ENCODE assay signal across 1 cellular context in the genomic region with DNA sequence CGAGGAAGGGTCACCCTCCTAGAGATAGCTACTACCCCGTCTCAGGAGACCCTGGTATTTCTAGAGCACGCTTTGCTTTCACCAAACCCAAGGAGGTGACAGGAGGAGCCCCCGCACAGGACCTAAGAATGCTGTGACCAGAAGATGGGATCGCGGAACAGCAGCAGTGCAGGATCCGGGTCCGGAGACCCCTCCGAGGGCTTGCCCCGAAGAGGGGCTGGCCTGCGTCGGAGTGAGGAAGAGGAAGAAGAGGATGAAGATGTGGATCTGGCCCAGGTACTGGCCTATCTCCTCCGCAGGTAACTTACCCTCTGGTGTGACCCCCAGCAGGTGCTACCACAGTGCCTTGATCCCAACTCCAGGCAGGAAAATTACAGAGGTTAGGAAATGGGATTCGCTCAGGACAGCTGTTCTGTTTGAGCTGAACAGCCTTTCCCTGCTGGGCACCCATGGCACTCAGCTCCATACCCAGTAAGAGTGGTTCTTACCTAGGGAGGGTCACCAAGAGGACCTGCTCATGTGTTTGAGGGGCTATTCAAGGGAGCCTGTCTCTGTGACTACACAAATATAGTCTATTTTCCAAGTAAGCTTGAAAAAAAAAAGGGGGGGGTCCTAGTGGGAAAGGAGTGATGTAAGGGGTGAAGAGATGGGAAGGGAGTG.
A peak's percentile ranks its signal among the peaks of the same experiment; 100 is the strongest.
TF ChIP-seq lines count a peak whose summit lies in the region.

No MANE protein-coding gene starts in this region.

TF ChIP-seq in HepG2, 621 proteins besides CTCF, POLR2A, EP300 and RAD21 (continued from another document and continues in another):
- 0 out of 2 replicates have a peak, but pooled peaks have one; percentile 9 for TF ChIP-seq ZNF224 (CRISPR knock-in tag; IDR thresholded peaks at IDR 0.05)
- TF ChIP-seq SAFB2 (CRISPR knock-in tag; IDR thresholded peaks at IDR 0.05; ENCODE audit: borderline replicate concordance, low read depth) = no peak
- peak; percentile 34; the same call in 1 of the 2 replicates for TF ChIP-seq NCOA5 (CRISPR knock-in tag; IDR thresholded peaks at IDR 0.05)
- 0 out of 2 replicates have a peak, but pooled peaks have one; percentile 91 for TF ChIP-seq ZNF83 (CRISPR knock-in tag; IDR thresholded peaks at IDR 0.05; ENCODE audit: borderline replicate concordance)
- TF ChIP-seq ZSCAN31 (CRISPR knock-in tag; IDR thresholded peaks at IDR 0.05; ENCODE audit: low read depth) = no peak
- TF ChIP-seq, protein P1, sequence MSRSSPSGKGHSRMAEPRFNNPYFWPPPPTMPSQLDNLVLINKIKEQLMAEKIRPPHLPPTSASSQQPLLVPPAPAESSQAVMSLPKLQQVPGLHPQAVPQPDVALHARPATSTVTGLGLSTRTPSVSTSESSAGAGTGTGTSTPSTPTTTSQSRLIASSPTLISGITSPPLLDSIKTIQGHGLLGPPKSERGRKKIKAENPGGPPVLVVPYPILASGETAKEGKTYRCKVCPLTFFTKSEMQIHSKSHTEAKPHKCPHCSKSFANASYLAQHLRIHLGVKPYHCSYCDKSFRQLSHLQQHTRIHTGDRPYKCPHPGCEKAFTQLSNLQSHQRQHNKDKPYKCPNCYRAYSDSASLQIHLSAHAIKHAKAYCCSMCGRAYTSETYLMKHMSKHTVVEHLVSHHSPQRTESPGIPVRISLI (CRISPR knock-in tag; IDR thresholded peaks at IDR 0.05; ENCODE audit: borderline replicate concordance) = no peak
- TF ChIP-seq NFRKB (IDR thresholded peaks at IDR 0.05) = no peak
- 0 out of 2 replicates have a peak, but pooled peaks have one; percentile 24 for TF ChIP-seq ZNF143 (CRISPR knock-in tag; IDR thresholded peaks at IDR 0.05)
- peak; percentile 81 for TF ChIP-seq MEIS2 (CRISPR knock-in tag; IDR thresholded peaks at IDR 0.05)
- TF ChIP-seq ZNF550 (CRISPR knock-in tag; IDR thresholded peaks at IDR 0.05; ENCODE audit: borderline replicate concordance) = 0 out of 2 replicates have a peak, but pooled peaks have one; percentile 68
- peak; percentile 65 for TF ChIP-seq JARID2 (CRISPR knock-in tag; IDR thresholded peaks at IDR 0.05; ENCODE audit: insufficient replicate concordance)
- 0 out of 2 replicates have a peak, but pooled peaks have one; percentile 26 for TF ChIP-seq KDM3A (CRISPR knock-in tag; IDR thresholded peaks at IDR 0.05; ENCODE audit: low read depth)
- no peak for TF ChIP-seq TAF1 (CRISPR knock-in tag; IDR thresholded peaks at IDR 0.05)
- TF ChIP-seq, protein P2, sequence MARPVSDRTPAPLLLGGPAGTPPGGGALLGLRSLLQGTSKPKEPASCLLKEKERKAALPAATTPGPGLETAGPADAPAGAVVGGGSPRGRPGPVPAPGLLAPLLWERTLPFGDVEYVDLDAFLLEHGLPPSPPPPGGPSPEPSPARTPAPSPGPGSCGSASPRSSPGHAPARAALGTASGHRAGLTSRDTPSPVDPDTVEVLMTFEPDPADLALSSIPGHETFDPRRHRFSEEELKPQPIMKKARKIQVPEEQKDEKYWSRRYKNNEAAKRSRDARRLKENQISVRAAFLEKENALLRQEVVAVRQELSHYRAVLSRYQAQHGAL (CRISPR knock-in tag; IDR thresholded peaks at IDR 0.05; ENCODE audit: not compliant biosample characterization) = peak; percentile 65
- TF ChIP-seq MED8 (CRISPR knock-in tag; IDR thresholded peaks at IDR 0.05; ENCODE audit: insufficient replicate concordance) = peak; percentile 35
- TF ChIP-seq TFAP4 (IDR thresholded peaks at IDR 0.05; ENCODE audit: borderline replicate concordance, low read depth) = peak; percentile 57; the same call in 1 of the 2 replicates
- TF ChIP-seq U2AF2 (IDR thresholded peaks at IDR 0.05; ENCODE audit: low read depth, low read length) = no peak
- TF ChIP-seq THAP7 (CRISPR knock-in tag; IDR thresholded peaks at IDR 0.05) = peak; percentile 86; the same call in 1 of the 2 replicates
- TF ChIP-seq FOXP1 (IDR thresholded peaks at IDR 0.05) = no peak
- TF ChIP-seq FOXP1 (CRISPR knock-in tag; IDR thresholded peaks at IDR 0.05) = no peak
- no peak for TF ChIP-seq ZFP1 (CRISPR knock-in tag; IDR thresholded peaks at IDR 0.05)
- TF ChIP-seq, protein P3, sequence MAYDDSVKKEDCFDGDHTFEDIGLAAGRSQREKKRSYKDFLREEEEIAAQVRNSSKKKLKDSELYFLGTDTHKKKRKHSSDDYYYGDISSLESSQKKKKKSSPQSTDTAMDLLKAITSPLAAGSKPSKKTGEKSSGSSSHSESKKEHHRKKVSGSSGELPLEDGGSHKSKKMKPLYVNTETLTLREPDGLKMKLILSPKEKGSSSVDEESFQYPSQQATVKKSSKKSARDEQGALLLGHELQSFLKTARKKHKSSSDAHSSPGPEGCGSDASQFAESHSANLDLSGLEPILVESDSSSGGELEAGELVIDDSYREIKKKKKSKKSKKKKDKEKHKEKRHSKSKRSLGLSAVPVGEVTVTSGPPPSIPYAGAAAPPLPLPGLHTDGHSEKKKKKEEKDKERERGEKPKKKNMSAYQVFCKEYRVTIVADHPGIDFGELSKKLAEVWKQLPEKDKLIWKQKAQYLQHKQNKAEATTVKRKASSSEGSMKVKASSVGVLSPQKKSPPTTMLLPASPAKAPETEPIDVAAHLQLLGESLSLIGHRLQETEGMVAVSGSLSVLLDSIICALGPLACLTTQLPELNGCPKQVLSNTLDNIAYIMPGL (CRISPR knock-in tag; IDR thresholded peaks at IDR 0.05; ENCODE audit: borderline replicate concordance in 1 of 2, low read depth in 1 of 2) = no peak; a peak in 1 of 4 replicates
- TF ChIP-seq NCOR1 (IDR thresholded peaks at IDR 0.05; ENCODE audit: borderline replicate concordance, low read length) = no peak
- TF ChIP-seq HNRNPUL1 (IDR thresholded peaks at IDR 0.05; ENCODE audit: low read depth, low read length) = no peak
- no peak for TF ChIP-seq SATB2 (CRISPR knock-in tag; IDR thresholded peaks at IDR 0.05)
- TF ChIP-seq ZNF724P (CRISPR knock-in tag; IDR thresholded peaks at IDR 0.05; ENCODE audit: borderline replicate concordance) = peak; percentile 92
- peak; percentile 70 for TF ChIP-seq GPN1 (CRISPR knock-in tag; IDR thresholded peaks at IDR 0.05; ENCODE audit: borderline replicate concordance)
- TF ChIP-seq ZNF674 (CRISPR knock-in tag; IDR thresholded peaks at IDR 0.05; ENCODE audit: low read depth) = 0 out of 2 replicates have a peak, but pooled peaks have one; percentile 54
- TF ChIP-seq CENPBD1 (CRISPR knock-in tag; IDR thresholded peaks at IDR 0.05; ENCODE audit: borderline replicate concordance, low read depth) = no peak
- TF ChIP-seq ZBTB37 (CRISPR knock-in tag; IDR thresholded peaks at IDR 0.05) = peak; percentile 87; the same call in 1 of the 2 replicates
- TF ChIP-seq ZNF713 (CRISPR knock-in tag; IDR thresholded peaks at IDR 0.05) = 0 out of 2 replicates have a peak, but pooled peaks have one; percentile 64
- TF ChIP-seq DNMT1 (CRISPR knock-in tag; IDR thresholded peaks at IDR 0.05) = peak; percentile 92; the same call in 1 of the 2 replicates
- TF ChIP-seq, protein P4, sequence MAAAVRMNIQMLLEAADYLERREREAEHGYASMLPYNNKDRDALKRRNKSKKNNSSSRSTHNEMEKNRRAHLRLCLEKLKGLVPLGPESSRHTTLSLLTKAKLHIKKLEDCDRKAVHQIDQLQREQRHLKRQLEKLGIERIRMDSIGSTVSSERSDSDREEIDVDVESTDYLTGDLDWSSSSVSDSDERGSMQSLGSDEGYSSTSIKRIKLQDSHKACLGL (CRISPR knock-in tag; IDR thresholded peaks at IDR 0.05) = 0 out of 2 replicates have a peak, but pooled peaks have one; percentile 20
- 0 out of 2 replicates have a peak, but pooled peaks have one; percentile 81 for TF ChIP-seq CC2D1A (CRISPR knock-in tag; IDR thresholded peaks at IDR 0.05)
- TF ChIP-seq, protein P5, sequence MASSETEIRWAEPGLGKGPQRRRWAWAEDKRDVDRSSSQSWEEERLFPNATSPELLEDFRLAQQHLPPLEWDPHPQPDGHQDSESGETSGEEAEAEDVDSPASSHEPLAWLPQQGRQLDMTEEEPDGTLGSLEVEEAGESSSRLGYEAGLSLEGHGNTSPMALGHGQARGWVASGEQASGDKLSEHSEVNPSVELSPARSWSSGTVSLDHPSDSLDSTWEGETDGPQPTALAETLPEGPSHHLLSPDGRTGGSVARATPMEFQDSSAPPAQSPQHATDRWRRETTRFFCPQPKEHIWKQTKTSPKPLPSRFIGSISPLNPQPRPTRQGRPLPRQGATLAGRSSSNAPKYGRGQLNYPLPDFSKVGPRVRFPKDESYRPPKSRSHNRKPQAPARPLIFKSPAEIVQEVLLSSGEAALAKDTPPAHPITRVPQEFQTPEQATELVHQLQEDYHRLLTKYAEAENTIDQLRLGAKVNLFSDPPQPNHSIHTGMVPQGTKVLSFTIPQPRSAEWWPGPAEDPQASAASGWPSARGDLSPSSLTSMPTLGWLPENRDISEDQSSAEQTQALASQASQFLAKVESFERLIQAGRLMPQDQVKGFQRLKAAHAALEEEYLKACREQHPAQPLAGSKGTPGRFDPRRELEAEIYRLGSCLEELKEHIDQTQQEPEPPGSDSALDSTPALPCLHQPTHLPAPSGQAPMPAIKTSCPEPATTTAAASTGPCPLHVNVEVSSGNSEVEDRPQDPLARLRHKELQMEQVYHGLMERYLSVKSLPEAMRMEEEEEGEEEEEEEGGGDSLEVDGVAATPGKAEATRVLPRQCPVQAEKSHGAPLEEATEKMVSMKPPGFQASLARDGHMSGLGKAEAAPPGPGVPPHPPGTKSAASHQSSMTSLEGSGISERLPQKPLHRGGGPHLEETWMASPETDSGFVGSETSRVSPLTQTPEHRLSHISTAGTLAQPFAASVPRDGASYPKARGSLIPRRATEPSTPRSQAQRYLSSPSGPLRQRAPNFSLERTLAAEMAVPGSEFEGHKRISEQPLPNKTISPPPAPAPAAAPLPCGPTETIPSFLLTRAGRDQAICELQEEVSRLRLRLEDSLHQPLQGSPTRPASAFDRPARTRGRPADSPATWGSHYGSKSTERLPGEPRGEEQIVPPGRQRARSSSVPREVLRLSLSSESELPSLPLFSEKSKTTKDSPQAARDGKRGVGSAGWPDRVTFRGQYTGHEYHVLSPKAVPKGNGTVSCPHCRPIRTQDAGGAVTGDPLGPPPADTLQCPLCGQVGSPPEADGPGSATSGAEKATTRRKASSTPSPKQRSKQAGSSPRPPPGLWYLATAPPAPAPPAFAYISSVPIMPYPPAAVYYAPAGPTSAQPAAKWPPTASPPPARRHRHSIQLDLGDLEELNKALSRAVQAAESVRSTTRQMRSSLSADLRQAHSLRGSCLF (CRISPR knock-in tag; IDR thresholded peaks at IDR 0.05; ENCODE audit: borderline replicate concordance) = no peak
- TF ChIP-seq BRCA1 (CRISPR knock-in tag; IDR thresholded peaks at IDR 0.05) = peak; percentile 76
- TF ChIP-seq TMF1 (CRISPR knock-in tag; IDR thresholded peaks at IDR 0.05; ENCODE audit: low read depth) = peak; percentile 78; the same call in 1 of the 2 replicates
- 0 out of 2 replicates have a peak, but pooled peaks have one; percentile 37 for TF ChIP-seq ELK4 (CRISPR knock-in tag; IDR thresholded peaks at IDR 0.05; ENCODE audit: borderline replicate concordance)
- TF ChIP-seq ZNF619 (CRISPR knock-in tag; IDR thresholded peaks at IDR 0.05) = peak; percentile 65
- TF ChIP-seq ARHGAP35 (CRISPR knock-in tag; IDR thresholded peaks at IDR 0.05; ENCODE audit: borderline replicate concordance) = 0 out of 2 replicates have a peak, but pooled peaks have one; percentile 51
- TF ChIP-seq MXI1 (IDR thresholded peaks at IDR 0.05; ENCODE audit: borderline replicate concordance, low read depth, low read length) = no peak
- TF ChIP-seq, protein P6, sequence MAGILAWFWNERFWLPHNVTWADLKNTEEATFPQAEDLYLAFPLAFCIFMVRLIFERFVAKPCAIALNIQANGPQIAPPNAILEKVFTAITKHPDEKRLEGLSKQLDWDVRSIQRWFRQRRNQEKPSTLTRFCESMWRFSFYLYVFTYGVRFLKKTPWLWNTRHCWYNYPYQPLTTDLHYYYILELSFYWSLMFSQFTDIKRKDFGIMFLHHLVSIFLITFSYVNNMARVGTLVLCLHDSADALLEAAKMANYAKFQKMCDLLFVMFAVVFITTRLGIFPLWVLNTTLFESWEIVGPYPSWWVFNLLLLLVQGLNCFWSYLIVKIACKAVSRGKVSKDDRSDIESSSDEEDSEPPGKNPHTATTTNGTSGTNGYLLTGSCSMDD (CRISPR knock-in tag; IDR thresholded peaks at IDR 0.05) = 0 out of 2 replicates have a peak, but pooled peaks have one; percentile 57
- peak; percentile 95 for TF ChIP-seq ZNF891 (CRISPR knock-in tag; IDR thresholded peaks at IDR 0.05)
- peak; percentile 72 for TF ChIP-seq KLF12 (CRISPR knock-in tag; IDR thresholded peaks at IDR 0.05; ENCODE audit: borderline replicate concordance)
- TF ChIP-seq ZNF567 (CRISPR knock-in tag; IDR thresholded peaks at IDR 0.05; ENCODE audit: borderline replicate concordance) = peak; percentile 81
